ENCODE assay signal across 25 cellular contexts in the genomic region with DNA sequence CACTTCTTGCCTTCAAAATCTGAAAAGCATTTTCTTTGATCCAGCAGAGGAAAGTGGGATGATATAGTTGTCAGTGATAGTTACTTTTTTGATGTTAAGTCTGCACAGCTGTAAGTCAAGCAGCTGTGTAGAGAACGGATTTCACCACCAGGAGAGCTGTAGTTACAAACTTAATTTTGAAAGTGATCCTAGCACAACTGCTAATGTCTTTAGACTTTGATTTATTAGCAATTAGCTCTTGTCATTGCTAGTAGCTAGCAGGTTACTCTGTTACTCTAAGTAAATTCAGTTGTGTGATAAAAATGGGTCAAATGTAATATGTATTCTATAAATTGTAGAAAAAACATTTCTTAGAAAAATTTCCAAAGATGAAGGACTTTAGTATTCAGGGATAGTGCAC.
"Had no signal": no experiment of that assay in that cellular context is flagged by ENCODE, and none has a peak within 500 bp of the region (broad histone marks: within the 10 kb centered on the region; RNA-seq: fewer than 3 reads in every experiment).

No MANE protein-coding gene starts in this region.

- H3K4me1 Mint-ChIP-seq: activated naive CD4-positive, alpha-beta T cell treated with anti-CD3 and anti-CD28 coated beads, Interleukin-2, amount 10 ng/mL, durations not matched to agents 7 days and 5 days; activated naive CD8-positive, alpha-beta T cell treated with anti-CD3 and anti-CD28 coated beads for 36 hours had no signal

- DNase-seq: activated CD4-positive, alpha-beta T cell treated with anti-CD3 and anti-CD28 coated beads for 4 hours; activated CD8-positive, alpha-beta memory T cell treated with anti-CD3 and anti-CD28 coated beads, Interleukin-2, amount 50 U/mL, for 4 hours; activated CD8-positive, alpha-beta T cell treated with anti-CD3 and anti-CD28 coated beads for 36 hours; activated gamma-delta T cell treated with Interleukin-2 at 50 U/mL for 16 hours; activated naive CD4-positive, alpha-beta T cell treated with anti-CD3 and anti-CD28 coated beads, Interleukin-2, amount 10 ng/mL, durations not matched to agents 7 days and 5 days; activated naive CD8-positive, alpha-beta T cell treated with anti-CD3 and anti-CD28 coated beads for 36 hours; activated T-cell treated with anti-CD3 and anti-CD28 coated beads, Interleukin-2, amount 50 U/mL, for 72 hours; brain microvascular endothelial cell; KG1; NCI-H1092 treated with DMSO at 0.1 percent for 48 hours; NCI-H1417 treated with DMSO at 0.1 percent for 48 hours; NCI-H1694 treated with DMSO at 0.1 percent for 48 hours; NCI-H2029 treated with DMSO at 0.1 percent for 48 hours; NCI-H510A treated with DMSO at 0.1 percent for 48 hours; NCI-H774; NK-92 treated with Interleukin-12 subunit alpha and Interleukin-12 subunit beta, amount 100 ng/mL, for 24 hours; OCI-M1; Right ventricle myocardium superior; SJCRH30 had no signal

- H3K4me3 ChIP-seq: cardiac muscle cell, SJCRH30 had no signal

- H3K27me3 ChIP-seq: brain microvascular endothelial cell, cardiac muscle cell, SJCRH30 had no signal

- H3K27ac Mint-ChIP-seq: activated CD8-positive, alpha-beta T cell treated with anti-CD3 and anti-CD28 coated beads for 36 hours; activated naive CD4-positive, alpha-beta T cell treated with anti-CD3 and anti-CD28 coated beads, Interleukin-2, amount 10 ng/mL, durations not matched to agents 7 days and 5 days; activated naive CD8-positive, alpha-beta T cell treated with anti-CD3 and anti-CD28 coated beads for 36 hours; activated T-cell treated with anti-CD3 and anti-CD28 coated beads, Interleukin-2, amount 50 U/mL, for 72 hours; activated T-helper 2 cell treated with anti-CD3 and anti-CD28 coated beads, Interferon-gamma antibody, Interleukin-2, Interleukin-4, amounts not matched to agents 10 μg/mL and 5 μg/mL and 100 μg/mL, durations not matched to agents 14 hours and 24 hours and 36 hours; T-helper 1 cell treated with Interleukin-12 subunit alpha and Interleukin-12 subunit beta and Interleukin-4 antibody, amounts not matched to agents 30 μg/mL and 1 μg/mL, for 36 hours had no signal

- H3K36me3 ChIP-seq: brain microvascular endothelial cell, SJCRH30 had no signal

- H3K27me3 Mint-ChIP-seq: activated CD8-positive, alpha-beta T cell treated with anti-CD3 and anti-CD28 coated beads for 36 hours; activated naive CD4-positive, alpha-beta T cell treated with anti-CD3 and anti-CD28 coated beads, Interleukin-2, amount 10 ng/mL, durations not matched to agents 7 days and 5 days; activated naive CD8-positive, alpha-beta T cell treated with anti-CD3 and anti-CD28 coated beads for 36 hours had no signal

- ATAC-seq: activated CD4-positive, CD25-positive, alpha-beta regulatory T cell treated with anti-CD3 and anti-CD28 coated beads, Interleukin-2, amount 50 U/mL, for 24 hours; activated CD8-positive, alpha-beta T cell treated with anti-CD3 and anti-CD28 coated beads for 36 hours; activated T-cell treated with anti-CD3 and anti-CD28 coated beads, Interleukin-2, amount 50 U/mL, for 72 hours; Panc1 had no signal

- H3K27ac ChIP-seq: brain microvascular endothelial cell, cardiac muscle cell, RWPE1, SJCRH30 had no signal

- H3K4me3 Mint-ChIP-seq: activated CD8-positive, alpha-beta T cell treated with anti-CD3 and anti-CD28 coated beads for 36 hours; activated naive CD4-positive, alpha-beta T cell treated with anti-CD3 and anti-CD28 coated beads, Interleukin-2, amount 10 ng/mL, durations not matched to agents 7 days and 5 days; activated naive CD8-positive, alpha-beta T cell treated with anti-CD3 and anti-CD28 coated beads for 36 hours; activated T-cell treated with anti-CD3 and anti-CD28 coated beads, Interleukin-2, amount 50 U/mL, for 72 hours; T-helper 1 cell treated with Interleukin-12 subunit alpha and Interleukin-12 subunit beta and Interleukin-4 antibody, amounts not matched to agents 30 μg/mL and 1 μg/mL, for 36 hours had no signal

- H3K4me1 ChIP-seq: SJCRH30 had no signal

- H3K9me3 ChIP-seq: SJCRH30 had no signal

- H3K9me3 Mint-ChIP-seq: activated CD8-positive, alpha-beta T cell treated with anti-CD3 and anti-CD28 coated beads for 36 hours; activated naive CD4-positive, alpha-beta T cell treated with anti-CD3 and anti-CD28 coated beads, Interleukin-2, amount 10 ng/mL, durations not matched to agents 7 days and 5 days; activated naive CD8-positive, alpha-beta T cell treated with anti-CD3 and anti-CD28 coated beads for 36 hours; activated T-cell treated with anti-CD3 and anti-CD28 coated beads, Interleukin-2, amount 50 U/mL, for 72 hours; activated T-helper 2 cell treated with anti-CD3 and anti-CD28 coated beads, Interferon-gamma antibody, Interleukin-2, Interleukin-4, amounts not matched to agents 10 μg/mL and 5 μg/mL and 100 μg/mL, durations not matched to agents 14 hours and 24 hours and 36 hours; T-helper 1 cell treated with Interleukin-12 subunit alpha and Interleukin-12 subunit beta and Interleukin-4 antibody, amounts not matched to agents 30 μg/mL and 1 μg/mL, for 36 hours had no signal
